In genomic region chr10:73495884-73496674, GRCh38 we compare ENCODE assay signal across 8 cellular contexts. TPM values are rescaled to one million over a fixed set of nuclear protein-coding genes. Genes with fewer than 3 reads are reported as not detected.
A peak's percentile ranks its signal among the peaks of the same experiment; 100 is the strongest.
DNase-seq lines count a peak whose midpoint lies in the region; ATAC-seq and TF ChIP-seq lines count a peak whose summit lies in the region.

Gene PPP3CB, minus strand, starts transcription at chr10:73496024. Its CDS starts 135 bp downstream, at chr10:73495889.

- H3K79me2 ChIP-seq in SU-DHL-6 (ENCODE audit: insufficient read depth, low read length), result peaks cover 42% of the 10 kb centered on the region

- intact Hi-C loops in heart left ventricle (cut with DNase I), result loop anchor here in 3 of 10 donors (5.0 to 10.0 kb wide), 4 partner anchors 79 to 241 kb away; partner anchors contain the start of genes ANXA7 (in 2 of the 3) and MRPS16 (in 1 of the 3)
- intact Hi-C loops in transverse colon (cut with DNase I; ENCODE audit: low total_unique reads), result no loop called here

- no peaks in the 10 kb centered on the region for H4K20me1 ChIP-seq in SU-DHL-6 (ENCODE audit: low read depth, low read length)

- TF ChIP-seq EP300 in transverse colon (IDR thresholded peaks at IDR 0.05; ENCODE audit: low read depth), result no peak

- H3K4me2 ChIP-seq in SU-DHL-6 (ENCODE audit: low read depth, low read length, poor library complexity, severe bottlenecking), result peak within 1 kb of the TSS; percentile 96

- H3K4me1 ChIP-seq in adipocyte (ENCODE audit: control insufficient read depth, insufficient read depth, low read length) (peaks cover 34% of the 10 kb centered on the region), heart left ventricle (peaks cover 6 to 50% (median 33%) of the 10 kb centered on the region in 12 donors), transverse colon (peaks cover 17 to 38% (median 30%) of the 10 kb centered on the region in 4 donors)

- TF ChIP-seq POLR2A in heart left ventricle (IDR thresholded peaks at IDR 0.05) (no peak), transverse colon (IDR thresholded peaks at IDR 0.05) (no peak)

- TF ChIP-seq CTCF in SU-DHL-6 (IDR thresholded peaks at IDR 0.05; ENCODE audit: insufficient read depth, low read length, poor library complexity, severe bottlenecking) (no peak), heart left ventricle (IDR thresholded peaks at IDR 0.05) (no peak), transverse colon (IDR thresholded peaks at IDR 0.05) (no peak)

- WGBS in heart left ventricle, 4 donors, result 5 to 10% (median 6%) methylated on average over 15 to 28 of the region's 28 CpGs
- 6 to 11% methylated on average over 9 to 26 of the region's 28 CpGs for WGBS in transverse colon (ENCODE audit: low coverage in 1 of 2), 2 donors

- DNase-seq in NCI-H1417 (lab: John Stamatoyannopoulos, UW) (peak; percentile 82 to 93 (median 85)), adipocyte (ENCODE audit: low read depth) (peak; percentile 98), heart left ventricle (peak; percentile 91 to 94 (median 94)), pons (ENCODE audit: low spot score) (peak; percentile 91), transverse colon (peak; percentile 91)

- H3K4me3 ChIP-seq in GM08714 (ENCODE audit: low read length) (peak within 1 kb of the TSS; percentile 90), SU-DHL-6 (ENCODE audit: insufficient read depth, low read length, poor library complexity, severe bottlenecking) (peak within 1 kb of the TSS; percentile 83), adipocyte (ENCODE audit: low read length) (peak within 1 kb of the TSS; percentile 99), heart left ventricle (peak within 1 kb of the TSS; percentile 59 to 99 (median 80)), transverse colon (peak within 1 kb of the TSS; percentile 59 to 88 (median 62))

- ATAC-seq in HG02759 (IDR thresholded peaks at IDR 0.05; ENCODE audit: unreplicated experiment), result peak; percentile 73
- peak; percentile 91 to 95 (median 92) for ATAC-seq in heart left ventricle

- peak within 1 kb of the TSS; percentile 69 for H2AFZ ChIP-seq in SU-DHL-6 (ENCODE audit: low read depth, low read length, severe bottlenecking)

- H3K27ac ChIP-seq in SU-DHL-6 (ENCODE audit: low read depth, low read length), result peak within 1 kb of the TSS; percentile 85
- H3K27ac ChIP-seq in heart left ventricle, result peak within 1 kb of the TSS; percentile 85 to 99 (median 94)
- peak within 1 kb of the TSS; percentile 97 to 98 (median 98) for H3K27ac ChIP-seq in transverse colon

- peaks cover 12% of the 10 kb centered on the region; the same call in 1 of the 2 replicates for H3F3A ChIP-seq in SU-DHL-6 (ENCODE audit: insufficient read depth)

- H3K27me3 ChIP-seq in SU-DHL-6 (ENCODE audit: low read length) (no peaks in the 10 kb centered on the region), adipocyte (replicated peaks; ENCODE audit: control insufficient read depth, insufficient read depth, low read length) (no peaks in the 10 kb centered on the region), heart left ventricle (no peaks in the 10 kb centered on the region), transverse colon (no peaks in the 10 kb centered on the region)

- in situ Hi-C loops in transverse colon (cut with MboI; ENCODE audit: low pct_ligation_motif_present in 1 of 4, low pct_unique_long_range_greater_than_20kb in 1 of 4, low sequenced_read_pairs in 3 of 4), result no loop called here

- H3K9me3 ChIP-seq in SU-DHL-6 (ENCODE audit: insufficient read depth, low read length), result no peaks in the 10 kb centered on the region
- no peaks in the 10 kb centered on the region for H3K9me3 ChIP-seq in adipocyte (ENCODE audit: control insufficient read depth, low read length)
- H3K9me3 ChIP-seq in heart left ventricle, result no peaks in the 10 kb centered on the region
- no peaks in the 10 kb centered on the region for H3K9me3 ChIP-seq in transverse colon

- H3K9ac ChIP-seq in SU-DHL-6 (ENCODE audit: low read length) (peak within 1 kb of the TSS; percentile 84), adipocyte (ENCODE audit: low read length) (peak within 1 kb of the TSS; percentile 100)

- no peaks in the 10 kb centered on the region for H3K9me2 ChIP-seq in SU-DHL-6 (replicated peaks; ENCODE audit: insufficient read depth, low read length)

- H3K36me3 ChIP-seq in SU-DHL-6 (ENCODE audit: low read length) (no peaks in the 10 kb centered on the region), adipocyte (ENCODE audit: control insufficient read depth, insufficient read depth, low read length, severe bottlenecking) (peaks cover 3% of the 10 kb centered on the region), heart left ventricle (peaks cover 0 to 32% (median 25%) of the 10 kb centered on the region in 9 donors), transverse colon (peaks cover 0 to 7% (median 0%) of the 10 kb centered on the region in 4 donors)

RNA-seq across cellular contexts. Expression of gene PPP3CB, which starts in this region (rescaled TPM):
- 10 to 100 TPM; 46.6 to 77.1 (median 65.0) TPM for total RNA-seq in heart left ventricle
- polyA plus RNA-seq in heart left ventricle, result 10 to 100 TPM; 29.0 to 49.3 TPM
- total RNA-seq in transverse colon, result 10 to 100 TPM; 20.5 to 54.5 (median 35.9) TPM

Comparison
In these comparisons a context has a peak if more than half of its experiments do, and no peak if none do; other contexts are left out.
1. Peak in every context shown above with its lines: DNase-seq, ATAC-seq, H3K4me3 ChIP-seq and H3K27ac ChIP-seq.